26 cellular contexts compared by ENCODE assay signal in the genomic region with DNA sequence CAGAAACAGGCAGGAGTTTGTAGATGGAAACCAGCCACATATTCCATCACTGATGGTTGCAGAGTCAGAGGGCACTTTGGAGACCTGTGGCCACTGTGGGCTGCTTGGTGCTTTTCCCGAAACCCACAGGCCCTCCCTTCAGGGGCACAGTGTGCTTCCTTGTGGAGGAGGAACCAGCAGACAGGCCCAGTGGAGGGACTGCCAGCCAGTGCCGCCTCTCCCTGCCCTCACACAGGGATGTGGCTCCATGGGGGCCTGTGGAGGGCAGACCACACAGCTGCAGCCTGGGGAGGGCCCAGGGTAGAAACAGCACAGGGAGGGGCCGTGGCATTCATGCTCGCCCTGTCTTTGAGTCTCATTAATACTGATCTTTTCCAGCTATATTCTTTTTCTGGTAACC.
"Had no signal": no experiment of that assay in that cellular context is flagged by ENCODE, and none has a peak within 500 bp of the region (broad histone marks: within the 10 kb centered on the region; RNA-seq: fewer than 3 reads in every experiment).

No MANE protein-coding gene starts in this region.

- H3K27ac ChIP-seq: breast epithelium, gastroesophageal sphincter, pancreas, right atrium auricular region, skin epidermis, vagina, WERI-Rb-1 had no signal

- H3K9me3 ChIP-seq: breast epithelium, gastroesophageal sphincter, pancreas, right atrium auricular region, vagina had no signal

- H3K4me1 ChIP-seq: breast epithelium, gastroesophageal sphincter, pancreas, right atrium auricular region, vagina had no signal

- H3K4me3 ChIP-seq: breast epithelium, gastroesophageal sphincter, pancreas, right atrium auricular region, skin epidermis, vagina had no signal

- H3K27me3 ChIP-seq: breast epithelium, gastroesophageal sphincter, pancreas, right atrium auricular region, vagina had no signal

- H3K36me3 ChIP-seq: breast epithelium, right atrium auricular region had no signal

- DNase-seq: activated CD4-positive, alpha-beta memory T cell treated with anti-CD3 and anti-CD28 coated beads for 36 hours; activated CD4-positive, alpha-beta T cell treated with anti-CD3 and anti-CD28 coated beads for 48 hours; activated CD8-positive, alpha-beta memory T cell treated with anti-CD3 and anti-CD28 coated beads, Interleukin-2, amount 50 U/mL, for 48 hours; activated naive CD8-positive, alpha-beta T cell treated with anti-CD3 and anti-CD28 coated beads, Interleukin-2, amount 50 U/mL, for 24 hours; activated T-cell treated with anti-CD3 and anti-CD28 coated beads, Interleukin-2, amount 50 U/mL, for 4 hours; amygdala; effector CD8-positive, alpha-beta T cell; hippocampal formation; left colon; mammary epithelial cell; naive thymus-derived CD4-positive, alpha-beta T cell; pancreas; stimulated activated CD4-positive, alpha-beta T cell treated with anti-CD3 and anti-CD28 coated beads, Interleukin-4, amount 100 ng/mL, for 4 hours; stimulated activated CD8-positive, alpha-beta memory T cell treated with anti-CD3 and anti-CD28 coated beads, Interleukin-4, amount 100 ng/mL, for 48 hours; stimulated activated naive CD8-positive, alpha-beta T cell treated with anti-CD3 and anti-CD28 coated beads, Interleukin-15, amount 100 ng/mL, for 72 hours; substantia nigra; T-helper 17 cell; T1000; WERI-Rb-1 had no signal

- ATAC-seq: activated CD4-positive, CD25-positive, alpha-beta regulatory T cell treated with anti-CD3 and anti-CD28 coated beads, Interleukin-2, amount 50 U/mL, for 24 hours; activated T-cell treated with anti-CD3 and anti-CD28 coated beads, Interleukin-2, amount 50 U/mL, for 4 hours; gastroesophageal sphincter; left colon; naive thymus-derived CD4-positive, alpha-beta T cell; pancreas; stimulated activated memory B cell treated with anti-CD40 and anti-IgM and Interleukin-4, amounts not matched to agents 10 μg/mL and 1 μg/mL and 100 μg/mL, for 72 hours; stimulated activated naive CD8-positive, alpha-beta T cell treated with anti-CD3 and anti-CD28 coated beads, Interleukin-15, amount 100 ng/mL, for 72 hours; T-helper 17 cell had no signal
